ENCODE assay signal across 21 cellular contexts in genomic region chr3:20336572-20336971, GRCh38.
DNase-seq lines count a peak whose midpoint lies in the region; ATAC-seq, FAIRE-seq and TF ChIP-seq lines count a peak whose summit lies in the region.
"Had no signal": no experiment of that assay in that cellular context is flagged by ENCODE, and none has a peak within 500 bp of the region (broad histone marks: within the 10 kb centered on the region; RNA-seq: fewer than 3 reads in every experiment).

No MANE protein-coding gene starts in this region.

- H3K9me1 ChIP-seq in K562 (ENCODE audit: control insufficient read depth, insufficient read depth, low read length) = no peaks in the 10 kb centered on the region

- no peak for ATAC-seq in GM23338
- ATAC-seq in K562 = no peak; the same call in 1 of the 3 replicates
- ATAC-seq: CD8-positive, alpha-beta T cell; GM12878; HCT116 had no signal

- H3K4me2 ChIP-seq in GM23338 = no peak overlapping the region
- no peak overlapping the region for H3K4me2 ChIP-seq in K562 (ENCODE audit: insufficient read depth, low read length)
- H3K4me2 ChIP-seq: BLaER1 had no signal

- H4K20me1 ChIP-seq in GM23338 (replicated peaks; ENCODE audit: insufficient read depth) = no peaks in the 10 kb centered on the region
- H4K20me1 ChIP-seq in K562 (replicated peaks; ENCODE audit: control insufficient read depth, insufficient read depth, low read length) = no peaks in the 10 kb centered on the region
- H4K20me1 ChIP-seq: BLaER1 had no signal

- no peaks in the 10 kb centered on the region for H3K9me3 ChIP-seq in K562 (replicated peaks; ENCODE audit: control insufficient read depth, insufficient read depth, low read depth, low read length)
- H3K9me3 ChIP-seq: BLaER1, Caco-2 had no signal

- no peaks in the 10 kb centered on the region for H3K9me3 Mint-ChIP-seq in GM23338
- H3K9me3 Mint-ChIP-seq in nephron progenitor cell = no peaks in the 10 kb centered on the region
- H3K9me3 Mint-ChIP-seq: CD4-positive, CD25-positive, alpha-beta regulatory T cell; CD8-positive, alpha-beta T cell; H9 had no signal

- H3K9ac ChIP-seq in K562 (ENCODE audit: insufficient read depth in 1 of 2, low read depth in 2 of 2, low read length in 2 of 2) = no peak overlapping the region
- H3K9ac ChIP-seq: BLaER1, GM23248 had no signal

- no peak for FAIRE-seq in K562 (lab: Jason Lieb, UNC)
- FAIRE-seq: GM12878, GM19239 had no signal

- H3F3A ChIP-seq in GM23338 (replicated peaks; ENCODE audit: low read depth) = no peaks in the 10 kb centered on the region

- H3K27ac Mint-ChIP-seq in GM23338 (peak overlapping the region; percentile 37; the same call in 1 of the 2 replicates), nephron progenitor cell (peak overlapping the region; percentile 13)
- H3K27ac Mint-ChIP-seq: B cell; CD4-positive, CD25-positive, alpha-beta regulatory T cell; CD8-positive, alpha-beta T cell; H9 had no signal

- H3K36me3 Mint-ChIP-seq in GM23338 (ENCODE audit: low read depth) = no peaks in the 10 kb centered on the region
- H3K36me3 Mint-ChIP-seq in nephron progenitor cell (ENCODE audit: low read depth) = no peaks in the 10 kb centered on the region
- H3K36me3 Mint-ChIP-seq: CD4-positive, CD25-positive, alpha-beta regulatory T cell; CD8-positive, alpha-beta T cell had no signal

- H3K36me3 ChIP-seq in GM23338 (ENCODE audit: insufficient read depth) (no peaks in the 10 kb centered on the region), K562 (ENCODE audit: control insufficient read depth, insufficient read depth, low read length) (no peaks in the 10 kb centered on the region)
- H3K36me3 ChIP-seq: BLaER1 had no signal

- H3K27me3 ChIP-seq in GM23338 (ENCODE audit: insufficient read depth) (no peaks in the 10 kb centered on the region), K562 (ENCODE audit: control insufficient read depth in 2 of 2, insufficient read depth in 2 of 2, low read length in 2 of 2) (no peaks in the 10 kb centered on the region)
- H3K27me3 ChIP-seq: BLaER1 had no signal

- in situ Hi-C loops in K562 (cut with MboI) = no loop called here

- H3K79me2 ChIP-seq in GM23338 (replicated peaks; ENCODE audit: insufficient read depth) (no peaks in the 10 kb centered on the region), K562 (ENCODE audit: control insufficient read depth, insufficient read depth, low read length) (no peaks in the 10 kb centered on the region)

- H3K4me1 Mint-ChIP-seq in GM23338 (peaks cover 17% of the 10 kb centered on the region), nephron progenitor cell (no peaks in the 10 kb centered on the region)
- H3K4me1 Mint-ChIP-seq: B cell; CD4-positive, CD25-positive, alpha-beta regulatory T cell had no signal

- no peak overlapping the region for H3K27ac ChIP-seq in GM23338 (ENCODE audit: low read depth)
- no peak overlapping the region for H3K27ac ChIP-seq in K562 (ENCODE audit: extremely low read depth, low read depth, low read length)
- H3K27ac ChIP-seq: BLaER1, C4-2B, GM23248 had no signal

- no TSS peak for BruUV-seq in K562 (replicated peaks; lab: Mats Ljungman, UMichigan)

- no peaks in the 10 kb centered on the region; the same call in 1 of the 2 replicates for H3K9me2 ChIP-seq in GM23338 (ENCODE audit: insufficient read depth)

- CTCF ChIA-PET in K562 (lab: Yijun Ruan, JAX; ENCODE audit: low intra/inter-chr PET ratio) = no interaction called here

- no peak for DNase-seq in GM23338 (ENCODE audit: low spot score)
- DNase-seq in K562 (ENCODE audit: extremely low read depth in 1 of 4, low spot score in 3 of 4) = no peak
- no peak for DNase-seq in nephron progenitor cell
- DNase-seq in stimulated activated naive CD4-positive, alpha-beta T cell treated with Interleukin-2 at 50 U/mL for 16 hours (lab: John Stamatoyannopoulos, UW) = no peak
- DNase-seq in NCI-H2081 (lab: John Stamatoyannopoulos, UW) = no peak
- DNase-seq in NCI-H526 (lab: John Stamatoyannopoulos, UW) = no peak
- DNase-seq: Caco-2; CD4-positive, CD25-positive, alpha-beta regulatory T cell; CD8-positive, alpha-beta T cell; DMS 273 treated with DMSO at 0.1 percent for 48 hours; DMS79; EL; GDM1; GM23248; H9 had no signal

- intact Hi-C loops in K562 (cut with micrococcal nuclease) = no loop called here

- TF ChIP-seq RAD21 in K562 (CRISPR knock-in tag; conservative IDR thresholded peaks at IDR 0.05 in 1 of 2, IDR thresholded peaks at IDR 0.05 in 1 of 2) = no peak

- TF ChIP-seq POLR2A in K562 (conservative IDR thresholded peaks at IDR 0.05) = no peak

- POLR2A ChIA-PET in K562 (lab: Yijun Ruan, JAX) = no interaction called here

- H3K4me1 ChIP-seq in GM23338 (ENCODE audit: insufficient read depth) (peaks cover 17% of the 10 kb centered on the region), K562 (replicated peaks in 1 of 2; ENCODE audit: control insufficient read depth in 2 of 2, insufficient read depth in 2 of 2, low read length in 2 of 2) (peaks cover 0 to 13% of the 10 kb centered on the region in 2 experiments; a peak in 1 of 5 replicates)
- H3K4me1 ChIP-seq: BLaER1 had no signal

- H3K27me3 Mint-ChIP-seq in GM23338 (ENCODE audit: insufficient read depth, low read depth, poor library complexity) = no peaks in the 10 kb centered on the region
- no peaks in the 10 kb centered on the region for H3K27me3 Mint-ChIP-seq in nephron progenitor cell (ENCODE audit: low read depth, poor library complexity)
- H3K27me3 Mint-ChIP-seq: B cell; CD4-positive, CD25-positive, alpha-beta regulatory T cell had no signal

- no peak overlapping the region for H2AFZ ChIP-seq in GM23338
- H2AFZ ChIP-seq in K562 (ENCODE audit: low read depth, low read length) = 0 out of 2 replicates have a peak overlapping the region, but pooled peaks have one; percentile 0
- H2AFZ ChIP-seq: GM23248 had no signal

- TF ChIP-seq CTCF in GM23338 (conservative IDR thresholded peaks at IDR 0.05; ENCODE audit: low read depth in 2 of 2) (no peak), K562 (IDR thresholded peaks at IDR 0.05 in 2 of 3, conservative IDR thresholded peaks at IDR 0.05 in 1 of 3; ENCODE audit: insufficient read depth in 2 of 3, low read depth in 1 of 3, low read length in 3 of 3) (no peak), nephron progenitor cell (IDR thresholded peaks at IDR 0.05) (no peak)

- TF ChIP-seq EP300 in K562 (IDR thresholded peaks at IDR 0.05; ENCODE audit: low read length) = no peak

- no peak overlapping the region for H3K4me3 Mint-ChIP-seq in GM23338
- no peak overlapping the region for H3K4me3 Mint-ChIP-seq in nephron progenitor cell
- H3K4me3 Mint-ChIP-seq: B cell; CD4-positive, CD25-positive, alpha-beta regulatory T cell; CD8-positive, alpha-beta T cell; H9 had no signal

- H3K4me3 ChIP-seq in GM23338 = no peak overlapping the region
- H3K4me3 ChIP-seq in K562 = no peak overlapping the region
- H3K4me3 ChIP-seq: BLaER1, GM12878, GM23248 had no signal

TF ChIP-seq in GM23338, 12 proteins besides CTCF, POLR2A, EP300 and RAD21 (continues in another document):
- TF ChIP-seq NANOG (IDR thresholded peaks at IDR 0.05; ENCODE audit: borderline replicate concordance) (no peak), JUNB (IDR thresholded peaks at IDR 0.05; ENCODE audit: unreplicated experiment) (no peak), EZH2 (IDR thresholded peaks at IDR 0.05; ENCODE audit: low read depth, unreplicated experiment) (no peak), ZNF114 (CRISPR knock-in tag; IDR thresholded peaks at IDR 0.05) (no peak), ZNF331 (CRISPR knock-in tag; IDR thresholded peaks at IDR 0.05; ENCODE audit: low read depth) (no peak), STAT1 (IDR thresholded peaks at IDR 0.05; ENCODE audit: unreplicated experiment) (no peak), CREB1 (CRISPR knock-in tag; IDR thresholded peaks at IDR 0.05; ENCODE audit: low read depth) (no peak), POLR2AphosphoS5 (IDR thresholded peaks at IDR 0.05; ENCODE audit: low read depth) (no peak)

TF ChIP-seq in K562, 482 proteins besides CTCF, POLR2A, EP300 and RAD21 (continues in another document):
- TF ChIP-seq, protein P1, sequence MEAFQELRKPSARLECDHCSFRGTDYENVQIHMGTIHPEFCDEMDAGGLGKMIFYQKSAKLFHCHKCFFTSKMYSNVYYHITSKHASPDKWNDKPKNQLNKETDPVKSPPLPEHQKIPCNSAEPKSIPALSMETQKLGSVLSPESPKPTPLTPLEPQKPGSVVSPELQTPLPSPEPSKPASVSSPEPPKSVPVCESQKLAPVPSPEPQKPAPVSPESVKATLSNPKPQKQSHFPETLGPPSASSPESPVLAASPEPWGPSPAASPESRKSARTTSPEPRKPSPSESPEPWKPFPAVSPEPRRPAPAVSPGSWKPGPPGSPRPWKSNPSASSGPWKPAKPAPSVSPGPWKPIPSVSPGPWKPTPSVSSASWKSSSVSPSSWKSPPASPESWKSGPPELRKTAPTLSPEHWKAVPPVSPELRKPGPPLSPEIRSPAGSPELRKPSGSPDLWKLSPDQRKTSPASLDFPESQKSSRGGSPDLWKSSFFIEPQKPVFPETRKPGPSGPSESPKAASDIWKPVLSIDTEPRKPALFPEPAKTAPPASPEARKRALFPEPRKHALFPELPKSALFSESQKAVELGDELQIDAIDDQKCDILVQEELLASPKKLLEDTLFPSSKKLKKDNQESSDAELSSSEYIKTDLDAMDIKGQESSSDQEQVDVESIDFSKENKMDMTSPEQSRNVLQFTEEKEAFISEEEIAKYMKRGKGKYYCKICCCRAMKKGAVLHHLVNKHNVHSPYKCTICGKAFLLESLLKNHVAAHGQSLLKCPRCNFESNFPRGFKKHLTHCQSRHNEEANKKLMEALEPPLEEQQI (IDR thresholded peaks at IDR 0.05) = 0 out of 2 replicates have a peak, but pooled peaks have one; percentile 42
- TF ChIP-seq MAFK (IDR thresholded peaks at IDR 0.05; ENCODE audit: low read length) = peak; percentile 42; the same call in 1 of the 2 replicates
- TF ChIP-seq NFE2L1 (tag; IDR thresholded peaks at IDR 0.05; ENCODE audit: borderline replicate concordance, low read depth) = peak; percentile 65
- TF ChIP-seq MAFF (IDR thresholded peaks at IDR 0.05; ENCODE audit: low read length) = peak; percentile 71
- peak; percentile 66 for TF ChIP-seq DACH1 (IDR thresholded peaks at IDR 0.05; ENCODE audit: partially characterized antibody)
- peak; percentile 30 for TF ChIP-seq NCOR1 (IDR thresholded peaks at IDR 0.05)
- no peak for TF ChIP-seq SOX6 (IDR thresholded peaks at IDR 0.05)
- TF ChIP-seq HMBOX1 (IDR thresholded peaks at IDR 0.05) = 0 out of 2 replicates have a peak, but pooled peaks have one; percentile 18
